Comparison of ENCODE assay signal across 8 cellular contexts in the genomic region with DNA sequence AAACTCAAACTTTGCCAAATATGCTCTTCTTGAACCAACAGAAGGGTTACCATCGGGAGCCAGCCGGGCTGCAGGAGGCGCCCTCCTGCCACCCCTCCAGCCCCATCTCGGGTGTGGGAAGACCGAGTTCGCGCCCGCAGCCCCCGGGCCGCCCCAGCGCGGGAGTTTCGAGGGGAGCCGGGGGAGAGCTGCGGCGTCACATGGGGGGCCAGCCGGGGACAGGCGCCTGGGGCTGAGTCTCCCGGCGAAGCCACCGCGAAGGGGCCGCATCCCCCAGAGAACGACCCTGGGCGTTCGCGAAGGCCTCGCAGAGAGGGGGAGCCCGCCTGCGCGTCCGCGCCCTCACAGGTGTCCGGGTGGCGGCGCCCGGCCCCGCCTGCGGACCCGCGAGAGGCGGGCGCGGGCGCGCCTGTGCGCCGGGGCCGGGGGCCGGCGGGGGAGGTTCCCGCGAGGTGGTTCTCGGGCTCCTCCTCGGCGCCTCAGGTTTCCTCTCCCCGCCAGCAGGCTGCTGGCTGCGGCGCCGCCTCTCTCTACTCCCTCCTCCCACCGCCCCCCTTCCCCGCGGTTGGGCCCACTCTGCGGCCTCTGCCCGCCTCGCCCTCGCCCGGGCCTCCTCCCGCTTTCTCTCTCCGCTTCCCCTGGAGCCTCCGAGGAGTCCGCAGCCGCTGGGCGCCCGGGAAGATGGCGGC. TPM values are rescaled to one million over a fixed set of nuclear protein-coding genes. Genes with fewer than 3 reads are reported as not detected.
A peak's percentile ranks its signal among the peaks of the same experiment; 100 is the strongest.
DNase-seq lines count a peak whose midpoint lies in the region; ATAC-seq and TF ChIP-seq lines count a peak whose summit lies in the region.

A gene with protein sequence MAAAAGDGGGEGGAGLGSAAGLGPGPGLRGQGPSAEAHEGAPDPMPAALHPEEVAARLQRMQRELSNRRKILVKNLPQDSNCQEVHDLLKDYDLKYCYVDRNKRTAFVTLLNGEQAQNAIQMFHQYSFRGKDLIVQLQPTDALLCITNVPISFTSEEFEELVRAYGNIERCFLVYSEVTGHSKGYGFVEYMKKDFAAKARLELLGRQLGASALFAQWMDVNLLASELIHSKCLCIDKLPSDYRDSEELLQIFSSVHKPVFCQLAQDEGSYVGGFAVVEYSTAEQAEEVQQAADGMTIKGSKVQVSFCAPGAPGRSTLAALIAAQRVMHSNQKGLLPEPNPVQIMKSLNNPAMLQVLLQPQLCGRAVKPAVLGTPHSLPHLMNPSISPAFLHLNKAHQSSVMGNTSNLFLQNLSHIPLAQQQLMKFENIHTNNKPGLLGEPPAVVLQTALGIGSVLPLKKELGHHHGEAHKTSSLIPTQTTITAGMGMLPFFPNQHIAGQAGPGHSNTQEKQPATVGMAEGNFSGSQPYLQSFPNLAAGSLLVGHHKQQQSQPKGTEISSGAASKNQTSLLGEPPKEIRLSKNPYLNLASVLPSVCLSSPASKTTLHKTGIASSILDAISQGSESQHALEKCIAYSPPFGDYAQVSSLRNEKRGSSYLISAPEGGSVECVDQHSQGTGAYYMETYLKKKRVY (plus strand): TSS at position 584 of the 689 bp plus-strand sequence. CDS start 98 bp downstream, at position 682.

- H3K9me3 Mint-ChIP-seq in Calu3 (ENCODE audit: low read depth, unreplicated experiment), result no peaks in the 10 kb centered on the region
- H3K9me3 Mint-ChIP-seq in GM23338, result no peaks in the 10 kb centered on the region
- H3K9me3 Mint-ChIP-seq in immature natural killer cell, result no peaks in the 10 kb centered on the region

- H3K36me3 Mint-ChIP-seq in Calu3 (ENCODE audit: insufficient read depth, unreplicated experiment), result peaks cover 21% of the 10 kb centered on the region
- no peaks in the 10 kb centered on the region for H3K36me3 Mint-ChIP-seq in GM23338 (ENCODE audit: low read depth)
- H3K36me3 Mint-ChIP-seq in immature natural killer cell, result no peaks in the 10 kb centered on the region

- peak within 1 kb of the TSS; percentile 49 for H3K27ac Mint-ChIP-seq in Calu3 (ENCODE audit: unreplicated experiment)
- H3K27ac Mint-ChIP-seq in GM23338, result peak within 1 kb of the TSS; percentile 78; the same call in 1 of the 2 replicates
- peak within 1 kb of the TSS in 5 of 6 donors; percentile 5 to 80 (median 36) for H3K27ac Mint-ChIP-seq in immature natural killer cell

- H3K4me3 ChIP-seq in GM23338 (peak within 1 kb of the TSS; percentile 89), WERI-Rb-1 (ENCODE audit: low read depth, low read length) (peak within 1 kb of the TSS; percentile 72), mammary epithelial cell (replicated peaks in 1 of 3; ENCODE audit: insufficient read depth in 1 of 3, low read depth in 2 of 3, low read length in 3 of 3) (peak within 1 kb of the TSS; percentile 79 to 87 (median 80)), smooth muscle cell (peak within 1 kb of the TSS; percentile 90)

- H2AFZ ChIP-seq in GM23338 (peak within 1 kb of the TSS; percentile 86), mammary epithelial cell (ENCODE audit: low read depth, low read length) (peak within 1 kb of the TSS; percentile 98), smooth muscle cell (ENCODE audit: low read depth) (peak within 1 kb of the TSS; percentile 97)

- in situ Hi-C loops in mammary epithelial cell (cut with MboI; ENCODE audit: low sequenced_read_pairs in 2 of 2), result no loop called here

- H3K4me1 Mint-ChIP-seq in Calu3 (ENCODE audit: low read depth, unreplicated experiment), result peaks cover 23% of the 10 kb centered on the region
- peaks cover 23% of the 10 kb centered on the region for H3K4me1 Mint-ChIP-seq in GM23338
- H3K4me1 Mint-ChIP-seq in immature natural killer cell, result peaks cover 14 to 20% of the 10 kb centered on the region in 2 donors

- BruUV-seq in Calu3 (replicated peaks; lab: Mats Ljungman, UMichigan), result no TSS peak
- BruUV-seq in mammary epithelial cell (replicated peaks; lab: Mats Ljungman, UMichigan), result no TSS peak

- H3K9ac ChIP-seq in mammary epithelial cell (ENCODE audit: insufficient read depth, low read length) (peak within 1 kb of the TSS; percentile 75), smooth muscle cell (ENCODE audit: low read depth) (peak within 1 kb of the TSS; percentile 60)

- H3K4me1 ChIP-seq in GM23338 (ENCODE audit: insufficient read depth) (peaks cover 20% of the 10 kb centered on the region), mammary epithelial cell (ENCODE audit: insufficient read depth, low read length) (peaks cover 5% of the 10 kb centered on the region), smooth muscle cell (ENCODE audit: low read depth) (peaks cover 2% of the 10 kb centered on the region)

- H3K36me3 ChIP-seq in GM23338 (ENCODE audit: insufficient read depth), result peaks cover 2% of the 10 kb centered on the region; the same call in 1 of the 2 replicates
- no peaks in the 10 kb centered on the region for H3K36me3 ChIP-seq in WERI-Rb-1
- no peaks in the 10 kb centered on the region for H3K36me3 ChIP-seq in mammary epithelial cell (ENCODE audit: insufficient read depth, low read length)
- no peaks in the 10 kb centered on the region for H3K36me3 ChIP-seq in smooth muscle cell (ENCODE audit: low read depth)

- H3K27me3 Mint-ChIP-seq in Calu3 (ENCODE audit: unreplicated experiment) (no peaks in the 10 kb centered on the region), GM23338 (ENCODE audit: insufficient read depth, low read depth, poor library complexity) (no peaks in the 10 kb centered on the region), immature natural killer cell (ENCODE audit: low read depth in 3 of 3) (peaks cover 0 to 10% (median 8%) of the 10 kb centered on the region in 3 donors)

- H3K27me3 ChIP-seq in GM23338 (ENCODE audit: insufficient read depth), result peaks cover 9% of the 10 kb centered on the region
- no peaks in the 10 kb centered on the region for H3K27me3 ChIP-seq in WERI-Rb-1 (ENCODE audit: insufficient read depth, low read depth, severe bottlenecking)
- no peaks in the 10 kb centered on the region for H3K27me3 ChIP-seq in mammary epithelial cell (ENCODE audit: insufficient read depth, low read length)
- H3K27me3 ChIP-seq in smooth muscle cell (ENCODE audit: low read depth), result peaks cover 6% of the 10 kb centered on the region

- H3K4me3 Mint-ChIP-seq in Calu3 (ENCODE audit: low read depth, unreplicated experiment) (peak within 1 kb of the TSS; percentile 94), GM23338 (peak within 1 kb of the TSS; percentile 90), immature natural killer cell (peak within 1 kb of the TSS; percentile 76 to 94 (median 86))

- TF ChIP-seq CTCF in Calu3 (IDR thresholded peaks at IDR 0.05; ENCODE audit: unreplicated experiment), result peak; percentile 56
- TF ChIP-seq CTCF in GM23338 (conservative IDR thresholded peaks at IDR 0.05; ENCODE audit: low read depth in 2 of 2), result peak; percentile 59 to 67
- peak; percentile 67 for TF ChIP-seq CTCF in WERI-Rb-1 (IDR thresholded peaks at IDR 0.05; ENCODE audit: low read depth, low read length)
- TF ChIP-seq CTCF in mammary epithelial cell (conservative IDR thresholded peaks at IDR 0.05 in 1 of 2, IDR thresholded peaks at IDR 0.05 in 1 of 2; ENCODE audit: extremely low read depth in 1 of 2, insufficient read depth in 1 of 2, low read depth in 1 of 2, low read length in 2 of 2), result peak; percentile 17 to 70
- TF ChIP-seq CTCF in smooth muscle cell (IDR thresholded peaks at IDR 0.05; ENCODE audit: borderline replicate concordance, insufficient read depth, poor library complexity, severe bottlenecking), result peak; percentile 32

- peaks cover 19% of the 10 kb centered on the region for H4K20me1 ChIP-seq in GM23338 (replicated peaks; ENCODE audit: insufficient read depth)
- no peaks in the 10 kb centered on the region for H4K20me1 ChIP-seq in mammary epithelial cell (ENCODE audit: insufficient read depth, low read length)
- no peaks in the 10 kb centered on the region for H4K20me1 ChIP-seq in smooth muscle cell (ENCODE audit: low read depth)

- H3K4me2 ChIP-seq in GM23338, result peak within 1 kb of the TSS; percentile 91
- peak within 1 kb of the TSS; percentile 99 for H3K4me2 ChIP-seq in mammary epithelial cell (ENCODE audit: insufficient read depth, low read depth, low read length)
- peak within 1 kb of the TSS; percentile 100 for H3K4me2 ChIP-seq in smooth muscle cell

- ATAC-seq in GM23338 (peak; percentile 78), HG03280 (IDR thresholded peaks at IDR 0.05; ENCODE audit: unreplicated experiment) (no peak)

- peaks cover 38% of the 10 kb centered on the region for H3K79me2 ChIP-seq in GM23338 (replicated peaks; ENCODE audit: insufficient read depth)
- H3K79me2 ChIP-seq in mammary epithelial cell (ENCODE audit: insufficient read depth, low read length), result peaks cover 16% of the 10 kb centered on the region
- no peaks in the 10 kb centered on the region for H3K79me2 ChIP-seq in smooth muscle cell (ENCODE audit: low read depth)

- DNase-seq in Calu3 (peak; percentile 80), GM23338 (ENCODE audit: low spot score) (peak; percentile 81), NCI-H2029 (lab: John Stamatoyannopoulos, UW) (peak; percentile 80), WERI-Rb-1 (peak; percentile 72), mammary epithelial cell (peak; percentile 71), immature natural killer cell (peak; percentile 60 to 63 (median 62)), smooth muscle cell (lab: John Stamatoyannopoulos, UW; ENCODE audit: unreplicated experiment) (peak; percentile 40)

- H3K9me2 ChIP-seq in GM23338 (ENCODE audit: insufficient read depth), result no peaks in the 10 kb centered on the region

- H3F3A ChIP-seq in GM23338 (replicated peaks; ENCODE audit: low read depth) (no peaks in the 10 kb centered on the region; the same call in 1 of the 2 replicates), smooth muscle cell (ENCODE audit: low read depth) (peaks cover 4% of the 10 kb centered on the region)

- H3K27ac ChIP-seq in GM23338 (ENCODE audit: low read depth) (no peak within 1 kb of the TSS), WERI-Rb-1 (peak within 1 kb of the TSS; percentile 85), mammary epithelial cell (ENCODE audit: insufficient read depth, low read depth, low read length) (peak within 1 kb of the TSS; percentile 35), smooth muscle cell (ENCODE audit: low read depth) (no peak within 1 kb of the TSS)

- 9% methylated on average over 12 of the region's 76 CpGs for WGBS in mammary epithelial cell (ENCODE audit: low coverage, missing lambda C conversion rate)
- 1% methylated on average over 35 of the region's 76 CpGs for WGBS in smooth muscle cell (ENCODE audit: low lambda C conversion rate)

- dilution Hi-C loops in mammary epithelial cell (cut with HindIII; ENCODE audit: low sequenced_read_pairs), result no loop called here

- CTCF ChIA-PET in Calu3 (lab: Charles Lee) (interaction anchor here (1.2 kb wide), 1 partner anchor 9 kb away, joined by 3 read pairs; no protein-coding TSS in a partner anchor), mammary epithelial cell (lab: Charles Lee; ENCODE audit: low non-redundant PET) (no interaction called here)

- intact Hi-C loops in Calu3 (cut with micrococcal nuclease; ENCODE audit: unreplicated experiment) (loop anchor here (1.0 to 2.0 kb wide), 2 partner anchors 58 to 80 kb away; no protein-coding TSS in a partner anchor), mammary epithelial cell (cut with micrococcal nuclease) (loop anchor here (1.0 to 10.0 kb wide), 4 partner anchors 58 to 260 kb away; no protein-coding TSS in a partner anchor)

- no peaks in the 10 kb centered on the region for H3K9me3 ChIP-seq in WERI-Rb-1 (ENCODE audit: severe bottlenecking)
- no peaks in the 10 kb centered on the region for H3K9me3 ChIP-seq in mammary epithelial cell (replicated peaks; ENCODE audit: insufficient read depth, low read length)
- no peaks in the 10 kb centered on the region for H3K9me3 ChIP-seq in smooth muscle cell (replicated peaks; ENCODE audit: low read depth)

RNA-seq across cellular contexts. Expression of the gene that starts here (rescaled TPM):
- total RNA-seq in Calu3 (2022) (10.3 and 12.8 TPM in 2 replicates), mammary epithelial cell (10 to 100 TPM in 1 of 2 donors, 1 to 10 TPM in 1; 9.7 to 15.8 TPM), smooth muscle cell (8.6 and 9.8 TPM in 2 replicates)
- total RNA-seq in GM23338 (2014; rRNA removed; shearing (Covaris generic)), result 24.6 and 27.0 TPM in 2 replicates
- polyA plus RNA-seq in GM23338 (2016; fragmentation: Nextera tagmentation; extraction: Ambion mirVana) (5.9 and 7.8 TPM in 2 replicates), mammary epithelial cell (8.1 TPM), immature natural killer cell (1 to 10 TPM; 1.1 to 1.8 (median 1.4) TPM), smooth muscle cell (2.0 and 2.8 TPM in 2 replicates)
- 2.5 TPM for polyA minus RNA-seq in mammary epithelial cell

Comparison
In these comparisons a context has a peak if more than half of its experiments do, and no peak if none do; other contexts are left out.
1. H3K27ac ChIP-seq: peak in WERI-Rb-1 (single experiment) and mammary epithelial cell (single experiment); none in GM23338 (single experiment) and smooth muscle cell (single experiment).
2. Peak in every context shown above with its lines, with median percentiles within 50 percentile points of each other: DNase-seq, H3K27ac Mint-ChIP-seq, H3K4me3 Mint-ChIP-seq, CTCF ChIP-seq, H2AFZ ChIP-seq, H3K4me2 ChIP-seq and H3K4me3 ChIP-seq.